Comparison of ENCODE assay signal across 25 cellular contexts in the genomic region with DNA sequence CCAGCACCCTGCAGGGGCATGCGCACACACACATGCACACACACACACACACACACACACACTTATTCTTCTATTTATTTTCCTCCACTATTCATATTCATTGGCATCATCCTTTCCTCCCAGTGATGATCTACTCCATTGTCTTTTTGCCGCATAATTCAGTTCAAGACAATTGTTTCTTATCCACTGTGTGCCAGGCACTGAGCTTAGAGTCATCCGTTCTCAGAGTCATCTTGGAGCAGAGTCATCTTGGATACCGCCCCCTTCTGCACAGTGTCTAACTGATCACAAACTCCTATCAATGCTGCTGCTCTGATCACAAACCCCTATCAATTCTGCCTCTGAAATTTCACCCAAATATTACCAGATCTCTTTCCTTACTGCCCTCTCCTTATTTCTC.
DNase-seq lines count a peak whose midpoint lies in the region; ATAC-seq, FAIRE-seq and TF ChIP-seq lines count a peak whose summit lies in the region.
"Had no signal": no experiment of that assay in that cellular context is flagged by ENCODE, and none has a peak within 500 bp of the region (broad histone marks: within the 10 kb centered on the region; RNA-seq: fewer than 3 reads in every experiment).

No MANE protein-coding gene starts in this region.

- H2AFZ ChIP-seq in H1 (ENCODE audit: low read length) = peak overlapping the region; percentile 73; the same call in 1 of the 2 replicates

- peak; percentile 80 for DNase-seq in Ammon's horn (ENCODE audit: low spot score)
- DNase-seq in H1 (ENCODE audit: low read depth in 1 of 2, low spot score in 2 of 2) = no peak
- peak; percentile 52 for DNase-seq in inferior parietal cortex (ENCODE audit: extremely low spot score)
- DNase-seq in pons (ENCODE audit: low spot score) = peak; percentile 90
- no peak for DNase-seq in esophagus squamous epithelium (lab: John Stamatoyannopoulos, UW)
- no peak for DNase-seq in GM13976 (ENCODE audit: low spot score)
- DNase-seq in KBM-7 = no peak
- DNase-seq: ACHN; CD4-positive, alpha-beta memory T cell; H9; KG1; NCI-H1092; NCI-H1436; NCI-H187 treated with DMSO at 0.1 percent for 48 hours; NCI-H2107; NCI-H446 treated with DMSO at 0.1 percent for 48 hours; NCI-H526 treated with DMSO at 0.1 percent for 48 hours; OCI-M1; SJCRH30 had no signal

- H3K4me1 ChIP-seq in H1 (replicated peaks in 1 of 4; ENCODE audit: control insufficient read depth in 3 of 4, insufficient read depth in 4 of 4, low read length in 3 of 4) = peaks cover 0 to 2% (median 0%) of the 10 kb centered on the region in 4 experiments; a peak in 1 of 7 replicates
- no peaks in the 10 kb centered on the region for H3K4me1 ChIP-seq in esophagus squamous epithelium
- H3K4me1 ChIP-seq: SJCRH30 had no signal

- H4K8ac ChIP-seq in H1 (ENCODE audit: extremely low read depth, insufficient read depth, low read length) = no peak overlapping the region

- no peak for FAIRE-seq in H1 (lab: Jason Lieb, UNC)
- FAIRE-seq: G401.6, RCC 7860 had no signal

- H3K27me3 ChIP-seq in H1 (replicated peaks in 1 of 4; ENCODE audit: control insufficient read depth in 3 of 4, extremely low read depth in 1 of 4, insufficient read depth in 3 of 4, low read length in 3 of 4) (no peaks in the 10 kb centered on the region), esophagus squamous epithelium (peaks cover 0 to 26% (median 0%) of the 10 kb centered on the region in 4 donors)
- H3K27me3 ChIP-seq: BLaER1 treated with 17β-estradiol and CSF1 and Interleukin-3, amounts not matched to agents 10 nM and 100 nM; SJCRH30 had no signal

- no peak overlapping the region for H2AK5ac ChIP-seq in H1 (ENCODE audit: low read depth, low read length)

- no peak overlapping the region for H3K9ac ChIP-seq in H1 (replicated peaks in 1 of 4; ENCODE audit: extremely low read depth in 1 of 4, low read depth in 3 of 4, low read length in 3 of 4)
- H3K9ac ChIP-seq: BLaER1 treated with 17β-estradiol and CSF1 and Interleukin-3, amounts not matched to agents 10 nM and 100 nM had no signal

- H3K23ac ChIP-seq in H1 (ENCODE audit: insufficient read length) = no peak overlapping the region

- H2BK12ac ChIP-seq in H1 (ENCODE audit: low read depth, low read length) = no peak overlapping the region

- no peaks in the 10 kb centered on the region for H3K79me2 ChIP-seq in H1 (ENCODE audit: control insufficient read depth in 1 of 2, insufficient read depth in 2 of 2, low read length in 2 of 2)

- H3K27ac ChIP-seq in H1 (ENCODE audit: low read depth, low read length) = no peak overlapping the region
- no peak overlapping the region for H3K27ac ChIP-seq in esophagus squamous epithelium
- H3K27ac ChIP-seq: 22Rv1; BLaER1 treated with 17β-estradiol and CSF1 and Interleukin-3, amounts not matched to agents 10 nM and 100 nM; HL-60; SJCRH30 had no signal

- H2BK120ac ChIP-seq in H1 (replicated peaks; ENCODE audit: low read depth, low read length) = no peak overlapping the region

- no peak overlapping the region for H2BK15ac ChIP-seq in H1 (ENCODE audit: low read length)

- TF ChIP-seq CTCF in H1 (IDR thresholded peaks at IDR 0.05; ENCODE audit: control extremely low read depth in 1 of 3, insufficient read depth in 1 of 3, low read depth in 1 of 3, low read length in 3 of 3) = no peak
- no peak for TF ChIP-seq CTCF in esophagus squamous epithelium (IDR thresholded peaks at IDR 0.05)
- no peak for TF ChIP-seq CTCF in GM13976 (IDR thresholded peaks at IDR 0.05; ENCODE audit: borderline replicate concordance, control extremely low read depth, extremely low read depth, insufficient read depth, missing control alignments)

- H3K4me2 ChIP-seq in H1 (ENCODE audit: insufficient read depth in 1 of 2, low read depth in 2 of 2, low read length in 2 of 2) = no peak overlapping the region
- H3K4me2 ChIP-seq: BLaER1 treated with 17β-estradiol and CSF1 and Interleukin-3, amounts not matched to agents 10 nM and 100 nM had no signal

- POLR2A ChIA-PET in H1 (lab: Charles Lee; ENCODE audit: partially characterized antibody) = interaction anchor here (0.6 to 0.7 kb wide), 2 partner anchors 26 to 69 kb away, joined by 3 to 5 read pairs; no protein-coding TSS in a partner anchor

- no peak overlapping the region for H4K5ac ChIP-seq in H1 (ENCODE audit: insufficient read length, low read depth, low read length)

- no peaks in the 10 kb centered on the region for H3K36me3 ChIP-seq in H1 (ENCODE audit: control insufficient read depth in 2 of 4, insufficient read depth in 4 of 4, low read length in 3 of 4)
- no peaks in the 10 kb centered on the region for H3K36me3 ChIP-seq in esophagus squamous epithelium
- H3K36me3 ChIP-seq: BLaER1 treated with 17β-estradiol and CSF1 and Interleukin-3, amounts not matched to agents 10 nM and 100 nM; SJCRH30 had no signal

- no peak overlapping the region for H3K4me3 ChIP-seq in H1 (ENCODE audit: extremely low read depth in 1 of 4, insufficient read depth in 2 of 4, low read depth in 3 of 4, low read length in 4 of 4)
- no peak overlapping the region for H3K4me3 ChIP-seq in esophagus squamous epithelium
- H3K4me3 ChIP-seq: BLaER1 treated with 17β-estradiol and CSF1 and Interleukin-3, amounts not matched to agents 10 nM and 100 nM; SJCRH30 had no signal

- TF ChIP-seq POLR2A in H1 (IDR thresholded peaks at IDR 0.05; ENCODE audit: control extremely low read depth in 1 of 2, low read depth in 2 of 2, low read length in 2 of 2) (no peak), esophagus squamous epithelium (IDR thresholded peaks at IDR 0.05) (no peak)

- in situ Hi-C loops in GM13976 (cut with MboI; ENCODE audit: low sequenced_read_pairs, unreplicated experiment) (no loop called here), KBM-7 (cut with MboI; ENCODE audit: low pct_unique_long_range_greater_than_20kb, low sequenced_read_pairs) (no loop called here)

- no peaks in the 10 kb centered on the region for H3K23me2 ChIP-seq in H1 (ENCODE audit: low read depth, low read length)

- intact Hi-C loops in esophagus squamous epithelium (cut with DNase I) = no loop called here

- no peak for ATAC-seq in HG02885 (IDR thresholded peaks at IDR 0.05; ENCODE audit: poor library complexity, unreplicated experiment)

- WGBS in H1 (ENCODE audit: extremely low coverage in 1 of 2, insufficient coverage in 1 of 2, insufficient read length in 1 of 2, insufficient replicate concordance in 2 of 2, low coverage in 1 of 2, low lambda C conversion rate in 2 of 2, missing lambda C conversion rate in 1 of 2), 2 experiments = 85% methylated on average over 4 of the region's 4 CpGs; no CpG with 5 or more reads in 1 of the 2 experiments
- WGBS in esophagus squamous epithelium, 2 donors = 85 to 88% methylated on average over 4 of the region's 4 CpGs

- H3K14ac ChIP-seq in H1 (ENCODE audit: insufficient read length) = no peak overlapping the region

- H3K4ac ChIP-seq in H1 (replicated peaks; ENCODE audit: insufficient read length, low read depth, low read length) = no peak overlapping the region

- no peak overlapping the region for H4K91ac ChIP-seq in H1 (replicated peaks; ENCODE audit: insufficient read length, low read length)

- TF ChIP-seq RAD21 in H1 (IDR thresholded peaks at IDR 0.05 in 1 of 2, conservative IDR thresholded peaks at IDR 0.05 in 1 of 2; ENCODE audit: low read depth in 2 of 2, low read length in 2 of 2) = no peak

- CTCF ChIA-PET in H1 (lab: Charles Lee; ENCODE audit: partially characterized antibody) = interaction anchor here (0.5 to 1.4 kb wide), 3 partner anchors 15 to 242 kb away, joined by 3 to 4 read pairs (median 4); no protein-coding TSS in a partner anchor

- no peaks in the 10 kb centered on the region for H3K79me1 ChIP-seq in H1 (ENCODE audit: low read depth, low read length)

- H3K18ac ChIP-seq in H1 (ENCODE audit: extremely low read depth, low read length) = no peak overlapping the region

- no peak overlapping the region for H3K56ac ChIP-seq in H1 (replicated peaks; ENCODE audit: insufficient read length, low read depth, low read length)

- no peak for TF ChIP-seq EP300 in H1 (IDR thresholded peaks at IDR 0.05; ENCODE audit: borderline replicate concordance in 1 of 2, low read depth in 2 of 2, low read length in 2 of 2)

- H3K9me3 ChIP-seq in H1 (ENCODE audit: insufficient read depth in 2 of 2, low read depth in 1 of 2, low read length in 1 of 2) (no peaks in the 10 kb centered on the region), esophagus squamous epithelium (no peaks in the 10 kb centered on the region)
- H3K9me3 ChIP-seq: SJCRH30 had no signal

- no peak overlapping the region for H2BK20ac ChIP-seq in H1 (ENCODE audit: low read length)

- no peak overlapping the region for H2BK5ac ChIP-seq in H1 (ENCODE audit: low read depth, low read length)

- H4K20me1 ChIP-seq in H1 (replicated peaks in 1 of 2; ENCODE audit: control insufficient read depth in 1 of 2, insufficient read depth in 2 of 2, low read length in 2 of 2) = no peaks in the 10 kb centered on the region
- H4K20me1 ChIP-seq: BLaER1 treated with 17β-estradiol and CSF1 and Interleukin-3, amounts not matched to agents 10 nM and 100 nM had no signal

TF ChIP-seq in H1, 55 proteins besides CTCF, POLR2A, EP300 and RAD21:
- TF ChIP-seq CHD1 (IDR thresholded peaks at IDR 0.05; ENCODE audit: low read depth, low read length) = no peak
- no peak for TF ChIP-seq RBBP5 (IDR thresholded peaks at IDR 0.05; ENCODE audit: borderline replicate concordance, low read depth, low read length)
- TF ChIP-seq NRF1 (IDR thresholded peaks at IDR 0.05; ENCODE audit: low read depth, low read length) = no peak
- no peak for TF ChIP-seq NANOG (IDR thresholded peaks at IDR 0.05; ENCODE audit: insufficient read depth, low read depth, low read length, poor library complexity, severe bottlenecking)
- TF ChIP-seq RNF2 (IDR thresholded peaks at IDR 0.05; ENCODE audit: borderline replicate concordance, low read depth, low read length, missing control alignments, poor library complexity, severe bottlenecking) = no peak
- no peak for TF ChIP-seq KDM5A (IDR thresholded peaks at IDR 0.05; ENCODE audit: low read length)
- no peak for TF ChIP-seq TBP (IDR thresholded peaks at IDR 0.05; ENCODE audit: low read depth, low read length)
- no peak for TF ChIP-seq KDM4A (IDR thresholded peaks at IDR 0.05; ENCODE audit: low read depth, low read length, severe bottlenecking)
- no peak for TF ChIP-seq RXRA (IDR thresholded peaks at IDR 0.05; ENCODE audit: insufficient read depth, low read depth, low read length)
- TF ChIP-seq POU5F1 (IDR thresholded peaks at IDR 0.05; ENCODE audit: low read depth, low read length) = no peak
- TF ChIP-seq SUZ12 (IDR thresholded peaks at IDR 0.05; ENCODE audit: low read length) = no peak
- no peak for TF ChIP-seq SIX5 (IDR thresholded peaks at IDR 0.05; ENCODE audit: low read depth, low read length)
- TF ChIP-seq CBX5 (IDR thresholded peaks at IDR 0.05; ENCODE audit: low read depth, low read length) = no peak
- TF ChIP-seq HDAC2 (IDR thresholded peaks at IDR 0.05; ENCODE audit: borderline replicate concordance in 1 of 2, low read depth in 2 of 2, low read length in 2 of 2) = no peak

Comparison
In these comparisons a context has a peak if more than half of its experiments do, and no peak if none do; other contexts are left out.
1. DNase-seq: peak in Ammon's horn (single experiment), inferior parietal cortex (single experiment) and pons (single experiment); none in H1 (0 of 2), esophagus squamous epithelium (single experiment), GM13976 (single experiment) and KBM-7 (single experiment).